ENCODE assay signal across 1 cellular context in the genomic region with DNA sequence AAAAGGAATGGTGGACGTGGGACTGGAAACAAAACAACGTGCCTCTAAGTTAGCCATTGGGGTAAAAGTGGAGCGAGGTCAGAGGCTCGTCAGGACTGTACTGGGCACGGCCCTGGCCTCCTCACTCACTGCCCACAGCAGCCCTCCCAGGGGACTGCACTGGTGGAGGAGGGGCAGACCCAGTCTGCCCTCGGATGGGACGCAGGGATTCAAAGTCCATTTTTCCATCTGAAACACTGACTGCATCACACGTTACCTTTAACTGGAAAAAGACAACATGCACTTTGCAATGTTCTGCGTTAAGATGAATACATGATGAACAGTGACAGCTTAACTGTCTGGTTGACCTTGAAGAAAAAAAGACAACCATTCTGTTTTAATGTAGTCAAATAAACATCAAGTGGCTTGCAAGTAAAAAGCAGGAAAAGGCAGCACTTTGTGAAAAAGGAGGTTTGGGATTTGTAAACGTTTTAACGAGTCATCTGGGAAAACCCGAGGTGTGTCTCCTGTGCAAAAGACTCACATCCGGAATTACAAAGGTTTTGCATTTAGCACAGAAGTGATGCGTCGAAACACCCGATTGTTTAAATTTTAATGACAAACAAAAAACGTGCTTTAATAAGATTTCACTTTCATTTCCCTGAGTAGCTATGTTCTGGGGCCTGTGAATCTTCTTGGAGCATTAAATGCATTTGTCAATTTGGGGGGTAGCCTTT.
TF ChIP-seq lines count a peak whose summit lies in the region.

No MANE protein-coding gene starts in this region.

TF ChIP-seq in K562, 482 proteins besides CTCF, POLR2A, EP300 and RAD21 (continued from another document):
- TF ChIP-seq, protein P1, sequence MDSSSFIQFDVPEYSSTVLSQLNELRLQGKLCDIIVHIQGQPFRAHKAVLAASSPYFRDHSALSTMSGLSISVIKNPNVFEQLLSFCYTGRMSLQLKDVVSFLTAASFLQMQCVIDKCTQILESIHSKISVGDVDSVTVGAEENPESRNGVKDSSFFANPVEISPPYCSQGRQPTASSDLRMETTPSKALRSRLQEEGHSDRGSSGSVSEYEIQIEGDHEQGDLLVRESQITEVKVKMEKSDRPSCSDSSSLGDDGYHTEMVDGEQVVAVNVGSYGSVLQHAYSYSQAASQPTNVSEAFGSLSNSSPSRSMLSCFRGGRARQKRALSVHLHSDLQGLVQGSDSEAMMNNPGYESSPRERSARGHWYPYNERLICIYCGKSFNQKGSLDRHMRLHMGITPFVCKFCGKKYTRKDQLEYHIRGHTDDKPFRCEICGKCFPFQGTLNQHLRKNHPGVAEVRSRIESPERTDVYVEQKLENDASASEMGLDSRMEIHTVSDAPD (CRISPR knock-in tag; IDR thresholded peaks at IDR 0.05), result no peak
